1 cellular context compared by ENCODE assay signal in the genomic region with DNA sequence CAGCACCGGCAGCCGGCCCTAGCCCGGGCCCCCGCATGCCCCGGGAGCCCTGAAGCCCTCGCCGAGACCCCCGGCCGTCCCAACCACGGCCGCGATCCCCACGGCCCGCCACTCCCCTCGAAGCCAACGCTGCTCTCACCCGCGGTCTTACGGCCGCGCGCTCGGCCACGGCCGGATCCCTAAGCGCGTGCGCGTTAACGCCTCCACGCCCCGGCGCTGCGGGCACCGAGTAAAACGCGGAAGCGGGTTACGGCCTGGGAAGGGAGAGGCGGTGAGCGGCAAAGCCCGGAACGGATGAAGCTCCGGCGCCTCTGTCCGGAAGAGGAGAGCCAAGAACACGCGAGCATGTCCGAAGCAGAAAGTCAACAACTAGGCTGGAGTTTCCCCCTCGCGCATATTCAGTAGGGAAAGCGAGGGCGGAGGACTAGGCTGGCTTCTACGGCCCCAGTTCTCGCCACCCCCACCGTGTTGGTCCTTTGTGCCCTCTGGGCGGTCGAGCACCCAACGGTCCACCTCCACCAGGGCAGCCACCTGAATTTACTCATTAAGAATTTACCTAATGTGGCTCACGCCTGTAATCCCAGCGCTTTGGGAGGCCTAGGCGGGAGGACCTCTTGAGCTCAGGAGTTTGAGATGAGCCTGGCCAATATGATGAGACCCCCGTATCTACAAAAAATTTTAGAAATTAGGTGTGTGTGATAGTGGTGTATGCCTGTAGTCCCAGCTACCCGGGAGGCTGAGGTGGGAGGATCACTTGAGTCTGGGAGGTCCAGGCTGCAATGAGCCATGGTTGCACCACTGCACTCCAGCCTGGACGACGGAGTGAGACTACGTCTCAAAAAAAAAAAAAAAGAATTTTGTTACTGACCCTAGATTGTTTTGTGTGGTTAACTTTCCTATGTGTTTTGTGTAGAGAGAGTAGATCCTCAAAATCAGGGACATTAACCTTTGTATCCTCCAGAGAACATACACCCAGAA.
TF ChIP-seq lines count a peak whose summit lies in the region.

KANSL3 (minus strand) TSS at position 169 of the 978 bp plus-strand sequence. CDS start 1,177 bp downstream, outside the sequence.

TF ChIP-seq in K562, 482 proteins besides CTCF, POLR2A, EP300 and RAD21 (continued from another document and continues in another):
- TF ChIP-seq RBM34 (IDR thresholded peaks at IDR 0.05; ENCODE audit: borderline replicate concordance, insufficient read depth, low read length) = no peak
- TF ChIP-seq, protein P1, sequence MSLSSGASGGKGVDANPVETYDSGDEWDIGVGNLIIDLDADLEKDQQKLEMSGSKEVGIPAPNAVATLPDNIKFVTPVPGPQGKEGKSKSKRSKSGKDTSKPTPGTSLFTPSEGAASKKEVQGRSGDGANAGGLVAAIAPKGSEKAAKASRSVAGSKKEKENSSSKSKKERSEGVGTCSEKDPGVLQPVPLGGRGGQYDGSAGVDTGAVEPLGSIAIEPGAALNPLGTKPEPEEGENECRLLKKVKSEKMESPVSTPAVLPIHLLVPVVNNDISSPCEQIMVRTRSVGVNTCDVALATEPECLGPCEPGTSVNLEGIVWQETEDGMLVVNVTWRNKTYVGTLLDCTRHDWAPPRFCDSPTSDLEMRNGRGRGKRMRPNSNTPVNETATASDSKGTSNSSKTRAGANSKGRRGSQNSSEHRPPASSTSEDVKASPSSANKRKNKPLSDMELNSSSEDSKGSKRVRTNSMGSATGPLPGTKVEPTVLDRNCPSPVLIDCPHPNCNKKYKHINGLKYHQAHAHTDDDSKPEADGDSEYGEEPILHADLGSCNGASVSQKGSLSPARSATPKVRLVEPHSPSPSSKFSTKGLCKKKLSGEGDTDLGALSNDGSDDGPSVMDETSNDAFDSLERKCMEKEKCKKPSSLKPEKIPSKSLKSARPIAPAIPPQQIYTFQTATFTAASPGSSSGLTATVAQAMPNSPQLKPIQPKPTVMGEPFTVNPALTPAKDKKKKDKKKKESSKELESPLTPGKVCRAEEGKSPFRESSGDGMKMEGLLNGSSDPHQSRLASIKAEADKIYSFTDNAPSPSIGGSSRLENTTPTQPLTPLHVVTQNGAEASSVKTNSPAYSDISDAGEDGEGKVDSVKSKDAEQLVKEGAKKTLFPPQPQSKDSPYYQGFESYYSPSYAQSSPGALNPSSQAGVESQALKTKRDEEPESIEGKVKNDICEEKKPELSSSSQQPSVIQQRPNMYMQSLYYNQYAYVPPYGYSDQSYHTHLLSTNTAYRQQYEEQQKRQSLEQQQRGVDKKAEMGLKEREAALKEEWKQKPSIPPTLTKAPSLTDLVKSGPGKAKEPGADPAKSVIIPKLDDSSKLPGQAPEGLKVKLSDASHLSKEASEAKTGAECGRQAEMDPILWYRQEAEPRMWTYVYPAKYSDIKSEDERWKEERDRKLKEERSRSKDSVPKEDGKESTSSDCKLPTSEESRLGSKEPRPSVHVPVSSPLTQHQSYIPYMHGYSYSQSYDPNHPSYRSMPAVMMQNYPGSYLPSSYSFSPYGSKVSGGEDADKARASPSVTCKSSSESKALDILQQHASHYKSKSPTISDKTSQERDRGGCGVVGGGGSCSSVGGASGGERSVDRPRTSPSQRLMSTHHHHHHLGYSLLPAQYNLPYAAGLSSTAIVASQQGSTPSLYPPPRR (CRISPR knock-in tag; IDR thresholded peaks at IDR 0.05; ENCODE audit: borderline replicate concordance) = peak; percentile 84; the same call in 1 of the 2 replicates
- no peak for TF ChIP-seq ILK (tag; IDR thresholded peaks at IDR 0.05; ENCODE audit: borderline replicate concordance, low read depth)
- TF ChIP-seq ZFX (CRISPR knock-in tag; IDR thresholded peaks at IDR 0.05) = peak; percentile 95
- TF ChIP-seq DIDO1 (tag; IDR thresholded peaks at IDR 0.05; ENCODE audit: low read depth) = peak; percentile 46; the same call in 1 of the 2 replicates
- TF ChIP-seq HMG20A (CRISPR knock-in tag; conservative IDR thresholded peaks at IDR 0.05) = no peak
- TF ChIP-seq KAT2B (IDR thresholded peaks at IDR 0.05; ENCODE audit: low read depth, low read length) = no peak
- 0 out of 2 replicates have a peak, but pooled peaks have one; percentile 32 for TF ChIP-seq ZNF766 (CRISPR knock-in tag; conservative IDR thresholded peaks at IDR 0.05)
- TF ChIP-seq PHB (CRISPR knock-in tag; IDR thresholded peaks at IDR 0.05) = no peak
- TF ChIP-seq NFE2 (IDR thresholded peaks at IDR 0.05; ENCODE audit: low read depth) = no peak
- TF ChIP-seq CUX1 (CRISPR knock-in tag; IDR thresholded peaks at IDR 0.05) = 0 out of 2 replicates have a peak, but pooled peaks have one; percentile 54
- peak; percentile 84; the same call in 1 of the 2 replicates for TF ChIP-seq GTF2E2 (tag; IDR thresholded peaks at IDR 0.05)
- TF ChIP-seq ZNF24 (IDR thresholded peaks at IDR 0.05) = peak; percentile 75
- TF ChIP-seq ZNF717 (CRISPR knock-in tag; IDR thresholded peaks at IDR 0.05) = 0 out of 2 replicates have a peak, but pooled peaks have one; percentile 71
- 0 out of 4 replicates have a peak, but pooled peaks of 1 of the 2 experiments have one; percentile 16 for TF ChIP-seq KDM1A (IDR thresholded peaks at IDR 0.05)
- TF ChIP-seq MYC (IDR thresholded peaks at IDR 0.05; ENCODE audit: low read depth, low read length) = peak; percentile 90
- peak; percentile 81; the same call in 1 of the 2 replicates for TF ChIP-seq MYC (CRISPR knock-in tag; IDR thresholded peaks at IDR 0.05; ENCODE audit: borderline replicate concordance, low read depth)
- no peak for TF ChIP-seq SRSF9 (IDR thresholded peaks at IDR 0.05; ENCODE audit: borderline replicate concordance, low read depth, low read length)
- no peak for TF ChIP-seq NFIX (CRISPR knock-in tag; IDR thresholded peaks at IDR 0.05; ENCODE audit: low read depth)
- TF ChIP-seq HNRNPLL (IDR thresholded peaks at IDR 0.05; ENCODE audit: low read depth, low read length, poor library complexity, severe bottlenecking) = peak; percentile 48
- TF ChIP-seq ZNF197 (CRISPR knock-in tag; IDR thresholded peaks at IDR 0.05; ENCODE audit: low read depth) = peak; percentile 63; the same call in 1 of the 2 replicates
- TF ChIP-seq ZBTB8A (IDR thresholded peaks at IDR 0.05; ENCODE audit: partially characterized antibody) = no peak
- TF ChIP-seq MITF (IDR thresholded peaks at IDR 0.05) = no peak
- no peak for TF ChIP-seq ZNF696 (CRISPR knock-in tag; conservative IDR thresholded peaks at IDR 0.05)
- peak; percentile 46; the same call in 1 of the 2 replicates for TF ChIP-seq MAFK (IDR thresholded peaks at IDR 0.05; ENCODE audit: low read length)
- TF ChIP-seq CGGBP1 (CRISPR knock-in tag; IDR thresholded peaks at IDR 0.05) = 0 out of 2 replicates have a peak, but pooled peaks have one; percentile 42
- TF ChIP-seq FOXK1 (CRISPR knock-in tag; IDR thresholded peaks at IDR 0.05; ENCODE audit: borderline replicate concordance) = peak; percentile 94
- 0 out of 2 replicates have a peak, but pooled peaks have one; percentile 34 for TF ChIP-seq SIN3B (IDR thresholded peaks at IDR 0.05; ENCODE audit: low read depth)
- TF ChIP-seq SREBF1 (IDR thresholded peaks at IDR 0.05; ENCODE audit: borderline replicate concordance, low read depth, low read length) = no peak
- no peak; the same call in 1 of the 2 replicates for TF ChIP-seq MTA2 (IDR thresholded peaks at IDR 0.05; ENCODE audit: low read depth)
- peak; percentile 84 for TF ChIP-seq SMAD4 (CRISPR knock-in tag; conservative IDR thresholded peaks at IDR 0.05)
- TF ChIP-seq NFATC3 (IDR thresholded peaks at IDR 0.05) = no peak
- peak; percentile 54 for TF ChIP-seq MBD2 (IDR thresholded peaks at IDR 0.05; ENCODE audit: borderline replicate concordance, low read depth)
- no peak for TF ChIP-seq ZC3H8 (IDR thresholded peaks at IDR 0.05)
- TF ChIP-seq ZSCAN32 (CRISPR knock-in tag; IDR thresholded peaks at IDR 0.05) = no peak
- TF ChIP-seq SMARCE1 (IDR thresholded peaks at IDR 0.05) = peak; percentile 50
- TF ChIP-seq FUS (optimal IDR thresholded peaks at IDR 0.05; ENCODE audit: low read depth, low read length) = no peak
- peak; percentile 97 for TF ChIP-seq TOE1 (IDR thresholded peaks at IDR 0.05; ENCODE audit: borderline replicate concordance)
- peak; percentile 98 for TF ChIP-seq TOE1 (CRISPR knock-in tag; IDR thresholded peaks at IDR 0.05; ENCODE audit: borderline replicate concordance, low read depth)
- no peak; a peak in 1 of 4 replicates for TF ChIP-seq ETV6 (IDR thresholded peaks at IDR 0.05; ENCODE audit: borderline replicate concordance in 1 of 2, low read depth in 2 of 2, low read length in 1 of 2)
- TF ChIP-seq ETV6 (CRISPR knock-in tag; IDR thresholded peaks at IDR 0.05; ENCODE audit: borderline replicate concordance) = peak; percentile 84; the same call in 1 of the 2 replicates
- peak; percentile 98 for TF ChIP-seq ETV1 (tag; conservative IDR thresholded peaks at IDR 0.05; ENCODE audit: low read depth)
- TF ChIP-seq, protein P2, sequence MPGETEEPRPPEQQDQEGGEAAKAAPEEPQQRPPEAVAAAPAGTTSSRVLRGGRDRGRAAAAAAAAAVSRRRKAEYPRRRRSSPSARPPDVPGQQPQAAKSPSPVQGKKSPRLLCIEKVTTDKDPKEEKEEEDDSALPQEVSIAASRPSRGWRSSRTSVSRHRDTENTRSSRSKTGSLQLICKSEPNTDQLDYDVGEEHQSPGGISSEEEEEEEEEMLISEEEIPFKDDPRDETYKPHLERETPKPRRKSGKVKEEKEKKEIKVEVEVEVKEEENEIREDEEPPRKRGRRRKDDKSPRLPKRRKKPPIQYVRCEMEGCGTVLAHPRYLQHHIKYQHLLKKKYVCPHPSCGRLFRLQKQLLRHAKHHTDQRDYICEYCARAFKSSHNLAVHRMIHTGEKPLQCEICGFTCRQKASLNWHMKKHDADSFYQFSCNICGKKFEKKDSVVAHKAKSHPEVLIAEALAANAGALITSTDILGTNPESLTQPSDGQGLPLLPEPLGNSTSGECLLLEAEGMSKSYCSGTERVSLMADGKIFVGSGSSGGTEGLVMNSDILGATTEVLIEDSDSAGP (CRISPR knock-in tag; IDR thresholded peaks at IDR 0.05) = peak; percentile 84
- no peak for TF ChIP-seq STAT5B (CRISPR knock-in tag; IDR thresholded peaks at IDR 0.05)
- TF ChIP-seq, protein P3, sequence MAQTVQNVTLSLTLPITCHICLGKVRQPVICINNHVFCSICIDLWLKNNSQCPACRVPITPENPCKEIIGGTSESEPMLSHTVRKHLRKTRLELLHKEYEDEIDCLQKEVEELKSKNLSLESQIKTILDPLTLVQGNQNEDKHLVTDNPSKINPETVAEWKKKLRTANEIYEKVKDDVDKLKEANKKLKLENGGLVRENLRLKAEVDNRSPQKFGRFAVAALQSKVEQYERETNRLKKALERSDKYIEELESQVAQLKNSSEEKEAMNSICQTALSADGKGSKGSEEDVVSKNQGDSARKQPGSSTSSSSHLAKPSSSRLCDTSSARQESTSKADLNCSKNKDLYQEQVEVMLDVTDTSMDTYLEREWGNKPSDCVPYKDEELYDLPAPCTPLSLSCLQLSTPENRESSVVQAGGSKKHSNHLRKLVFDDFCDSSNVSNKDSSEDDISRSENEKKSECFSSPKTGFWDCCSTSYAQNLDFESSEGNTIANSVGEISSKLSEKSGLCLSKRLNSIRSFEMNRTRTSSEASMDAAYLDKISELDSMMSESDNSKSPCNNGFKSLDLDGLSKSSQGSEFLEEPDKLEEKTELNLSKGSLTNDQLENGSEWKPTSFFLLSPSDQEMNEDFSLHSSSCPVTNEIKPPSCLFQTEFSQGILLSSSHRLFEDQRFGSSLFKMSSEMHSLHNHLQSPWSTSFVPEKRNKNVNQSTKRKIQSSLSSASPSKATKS (CRISPR knock-in tag; IDR thresholded peaks at IDR 0.05) = no peak; the same call in 1 of the 2 replicates
